17 cellular contexts compared by ENCODE assay signal in genomic region chr7:20053334-20054104, GRCh38.
DNase-seq lines count a peak whose midpoint lies in the region; FAIRE-seq and TF ChIP-seq lines count a peak whose summit lies in the region.
"Had no signal": no experiment of that assay in that cellular context is flagged by ENCODE, and none has a peak within 500 bp of the region (broad histone marks: within the 10 kb centered on the region; RNA-seq: fewer than 3 reads in every experiment).

No MANE protein-coding gene starts in this region.

- H3K4me1 ChIP-seq in NT2/D1 (ENCODE audit: insufficient read depth, insufficient read length) = no peaks in the 10 kb centered on the region
- no peaks in the 10 kb centered on the region for H3K4me1 ChIP-seq in breast epithelium
- H3K4me1 ChIP-seq in effector memory CD4-positive, alpha-beta T cell (ENCODE audit: control insufficient read depth, insufficient read depth, low read length, poor library complexity, severe bottlenecking) = no peaks in the 10 kb centered on the region

- peak; percentile 6 for FAIRE-seq in H54 (lab: Jason Lieb, UNC)

- H3K4me3 ChIP-seq in NT2/D1 (ENCODE audit: insufficient read length, low read depth) (no peak overlapping the region), breast epithelium (no peak overlapping the region)
- no peak overlapping the region for H3K4me3 ChIP-seq in effector memory CD4-positive, alpha-beta T cell (ENCODE audit: insufficient read depth, low read depth, low read length, poor library complexity, severe bottlenecking)

- H3K9me3 ChIP-seq in NT2/D1 (ENCODE audit: insufficient read depth, low read length) (no peaks in the 10 kb centered on the region), breast epithelium (no peaks in the 10 kb centered on the region)
- H3K9me3 ChIP-seq in effector memory CD4-positive, alpha-beta T cell (ENCODE audit: control insufficient read depth, low read length) = no peaks in the 10 kb centered on the region

- no peak for DNase-seq in H54 (ENCODE audit: insufficient read length, low spot score)
- peak; percentile 28 for DNase-seq in NT2/D1 (ENCODE audit: low read depth, low spot score)
- DNase-seq in iPS DF 19.7 (ENCODE audit: low read depth, low spot score) = peak; percentile 45
- peak; percentile 18 for DNase-seq in iPS-NIHi7 (ENCODE audit: extremely low spot score)
- no peak for DNase-seq in NCI-H2171 treated with DMSO at 0.1 percent for 48 hours (lab: John Stamatoyannopoulos, UW)
- DNase-seq in NCI-H526 (lab: John Stamatoyannopoulos, UW) = no peak
- DNase-seq in breast epithelium (ENCODE audit: low spot score in 2 of 2) = no peak
- no peak for DNase-seq in effector memory CD4-positive, alpha-beta T cell
- DNase-seq: CD4-positive, CD25-positive, alpha-beta regulatory T cell; KBM-7; NCI-H1105 treated with DMSO at 0.1 percent for 48 hours; NCI-H146; NCI-H1930; NCI-H2227 treated with DMSO at 0.1 percent for 48 hours; NCI-H69; SHP77 had no signal

- H3K36me3 ChIP-seq in NT2/D1 (ENCODE audit: insufficient read depth, insufficient read length, low read length) (no peaks in the 10 kb centered on the region), breast epithelium (no peaks in the 10 kb centered on the region)
- no peaks in the 10 kb centered on the region for H3K36me3 ChIP-seq in effector memory CD4-positive, alpha-beta T cell (ENCODE audit: control insufficient read depth, insufficient read depth, low read length)

- H3K27me3 ChIP-seq in NT2/D1 (ENCODE audit: insufficient read depth, insufficient read length) = no peaks in the 10 kb centered on the region
- no peaks in the 10 kb centered on the region for H3K27me3 ChIP-seq in breast epithelium
- no peaks in the 10 kb centered on the region for H3K27me3 ChIP-seq in effector memory CD4-positive, alpha-beta T cell (replicated peaks; ENCODE audit: control insufficient read depth, insufficient read depth, low read length, poor library complexity, severe bottlenecking)

- H3K27ac ChIP-seq in breast epithelium = no peak overlapping the region
- no peak overlapping the region for H3K27ac ChIP-seq in effector memory CD4-positive, alpha-beta T cell (ENCODE audit: insufficient read depth, low read length, poor library complexity, severe bottlenecking)
- H3K27ac ChIP-seq: RWPE1 had no signal

- no peak for TF ChIP-seq CTCF in breast epithelium (IDR thresholded peaks at IDR 0.05)

- no peak for TF ChIP-seq POLR2A in H54 (IDR thresholded peaks at IDR 0.05; ENCODE audit: low read depth, low read length)
- TF ChIP-seq POLR2A in breast epithelium (IDR thresholded peaks at IDR 0.05) = no peak

- no peak overlapping the region for H3K9ac ChIP-seq in NT2/D1 (ENCODE audit: insufficient read length, low read depth)

- intact Hi-C loops in breast epithelium (cut with DNase I; ENCODE audit: low total_unique reads) = no loop called here

Comparison
In these comparisons a context has a peak if more than half of its experiments do, and no peak if none do; other contexts are left out.
1. DNase-seq: peak in NT2/D1 (single experiment), iPS DF 19.7 (single experiment) and iPS-NIHi7 (single experiment); none in H54 (single experiment), NCI-H2171 treated with DMSO at 0.1 percent for 48 hours (single experiment), NCI-H526 (0 of 2), breast epithelium (0 of 2) and effector memory CD4-positive, alpha-beta T cell (0 of 3).